21 cellular contexts compared by ENCODE assay signal in the genomic region with DNA sequence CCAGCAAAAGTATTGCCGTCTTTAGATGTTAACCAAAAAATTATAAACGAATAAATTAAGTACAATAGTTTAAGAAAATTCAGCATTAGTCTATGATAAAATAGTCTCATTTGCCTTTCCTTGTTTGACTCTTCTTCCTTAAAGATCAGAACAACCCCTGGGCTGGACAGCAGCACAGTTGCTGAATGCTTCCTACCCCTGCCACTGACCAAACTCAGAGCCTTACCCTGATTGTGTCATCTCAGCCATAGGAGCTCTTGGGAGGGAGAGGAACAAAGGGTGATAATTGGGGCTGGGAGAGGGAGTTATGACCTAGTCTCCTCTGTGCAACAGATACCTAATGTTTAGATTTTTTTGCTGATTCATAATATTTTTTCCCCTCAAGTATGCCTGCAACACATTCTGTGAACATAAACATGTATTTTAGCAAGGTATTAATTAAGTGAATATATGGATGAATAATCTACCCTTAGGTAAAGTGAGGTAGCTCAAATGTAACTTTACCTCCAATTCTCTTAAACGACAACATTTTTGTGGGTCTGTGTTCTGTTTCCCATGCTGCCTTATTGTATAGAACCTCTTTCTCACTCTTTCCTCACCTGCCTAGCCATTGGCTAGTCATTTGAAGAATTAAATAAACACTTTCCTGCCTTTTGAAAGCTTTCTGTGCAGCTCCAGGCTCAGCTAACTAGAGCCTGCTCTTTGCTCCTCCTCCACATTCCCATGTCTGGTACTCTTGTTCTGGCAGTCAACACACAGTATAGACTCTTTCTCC.
"Had no signal": no experiment of that assay in that cellular context is flagged by ENCODE, and none has a peak within 500 bp of the region (broad histone marks: within the 10 kb centered on the region; RNA-seq: fewer than 3 reads in every experiment).

No MANE protein-coding gene starts in this region.

- H3K4me3 ChIP-seq: breast epithelium, coronary artery, heart left ventricle, lung, spleen, upper lobe of right lung had no signal

- H3K9me3 ChIP-seq: breast epithelium, heart left ventricle, spleen, upper lobe of right lung had no signal

- H3K4me3 Mint-ChIP-seq: activated naive CD8-positive, alpha-beta T cell treated with anti-CD3 and anti-CD28 coated beads for 36 hours; central memory CD8-positive, alpha-beta T cell; endodermal cell; naive thymus-derived CD8-positive, alpha-beta T cell; T-cell; T-helper 2 cell treated with Interferon-gamma antibody and Interleukin-4, amounts not matched to agents 5 μg/mL and 100 μg/mL, for 36 hours had no signal

- H3K27ac ChIP-seq: breast epithelium, coronary artery, heart left ventricle, spleen, upper lobe of right lung had no signal

- H3K36me3 ChIP-seq: breast epithelium, upper lobe of right lung had no signal

- H3K9me3 Mint-ChIP-seq: activated naive CD8-positive, alpha-beta T cell treated with anti-CD3 and anti-CD28 coated beads for 36 hours; central memory CD8-positive, alpha-beta T cell; endodermal cell; naive thymus-derived CD8-positive, alpha-beta T cell; T-cell; T-helper 2 cell treated with Interferon-gamma antibody and Interleukin-4, amounts not matched to agents 5 μg/mL and 100 μg/mL, for 36 hours had no signal

- H3K4me1 ChIP-seq: breast epithelium, heart left ventricle, upper lobe of right lung had no signal

- H3K27ac Mint-ChIP-seq: activated naive CD8-positive, alpha-beta T cell treated with anti-CD3 and anti-CD28 coated beads for 36 hours; endodermal cell; progenitor cell of endocrine pancreas; T-cell; T-helper 2 cell treated with Interferon-gamma antibody and Interleukin-4, amounts not matched to agents 5 μg/mL and 100 μg/mL, for 36 hours had no signal

- H3K27me3 ChIP-seq: breast epithelium, heart left ventricle, spleen, upper lobe of right lung had no signal

- H3K27me3 Mint-ChIP-seq: activated naive CD8-positive, alpha-beta T cell treated with anti-CD3 and anti-CD28 coated beads for 36 hours; central memory CD8-positive, alpha-beta T cell; naive thymus-derived CD8-positive, alpha-beta T cell; progenitor cell of endocrine pancreas; T-cell had no signal

- H3K4me1 Mint-ChIP-seq: activated naive CD8-positive, alpha-beta T cell treated with anti-CD3 and anti-CD28 coated beads for 36 hours; central memory CD8-positive, alpha-beta T cell had no signal

- ATAC-seq: heart left ventricle; left lobe of liver; naive thymus-derived CD8-positive, alpha-beta T cell; T-cell; upper lobe of right lung had no signal

- DNase-seq: activated CD4-positive, alpha-beta T cell treated with anti-CD3 and anti-CD28 coated beads, Interleukin-2, amount 50 U/mL, for 4 hours; activated CD8-positive, alpha-beta memory T cell treated with anti-CD3 and anti-CD28 coated beads, Interleukin-2, amount 50 U/mL, for 48 hours; activated naive CD4-positive, alpha-beta T cell treated with Interleukin-2 at 50 U/mL for 16 hours; activated naive CD8-positive, alpha-beta T cell treated with anti-CD3 and anti-CD28 coated beads for 36 hours; activated T-cell treated with anti-CD3 and anti-CD28 coated beads, Interleukin-2, amount 50 U/mL, for 48 hours; amniotic stem cell; endodermal cell; heart left ventricle; naive thymus-derived CD8-positive, alpha-beta T cell; spleen; stimulated activated CD4-positive, alpha-beta T cell treated with anti-CD3 and anti-CD28 coated beads, Interleukin-4, amount 100 ng/mL, for 24 hours; stimulated activated naive CD4-positive, alpha-beta T cell treated with Interleukin-2 at 50 U/mL for 16 hours; T-cell; upper lobe of right lung had no signal
